ENCODE assay signal across 20 cellular contexts in the genomic region with DNA sequence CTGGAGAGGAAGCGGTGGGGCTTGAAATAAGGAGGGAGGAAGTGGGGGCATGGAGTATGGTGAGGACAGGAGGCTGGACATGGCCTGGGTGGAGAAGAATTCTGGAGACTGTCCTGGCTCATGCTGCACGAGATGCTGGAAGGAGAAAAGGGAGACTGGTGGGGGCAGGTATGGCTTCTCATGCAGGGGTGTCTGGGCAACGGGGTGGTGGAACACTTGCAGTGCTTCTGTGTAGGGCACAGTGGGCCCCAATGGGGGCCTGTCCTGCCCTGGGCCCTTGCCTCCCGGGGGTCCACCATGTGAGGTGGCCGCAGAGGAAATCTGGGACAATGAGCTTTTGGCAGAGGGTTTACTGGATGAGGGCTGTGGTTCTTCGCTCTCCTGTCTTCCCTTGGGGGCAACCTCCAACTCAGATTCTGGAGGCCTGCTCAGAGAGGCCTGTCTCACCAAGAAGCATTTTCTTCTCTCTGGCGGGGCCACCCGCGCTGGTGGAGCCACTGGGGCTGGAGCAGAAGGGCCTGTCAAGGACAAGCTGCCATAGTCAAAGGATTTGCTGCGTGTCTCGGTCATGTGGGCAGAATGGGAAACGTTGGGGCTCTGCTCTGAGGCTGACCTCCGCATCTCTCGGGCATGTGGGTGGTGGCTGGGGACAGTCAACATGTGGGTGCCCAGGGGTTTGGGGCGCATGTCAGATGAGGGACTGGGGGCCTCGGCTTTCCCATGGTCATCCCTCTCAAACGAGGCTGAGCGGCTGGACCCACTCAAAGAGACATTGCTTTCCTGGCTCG.
DNase-seq lines count a peak whose midpoint lies in the region; ATAC-seq and TF ChIP-seq lines count a peak whose summit lies in the region.
"Had no signal": no experiment of that assay in that cellular context is flagged by ENCODE, and none has a peak within 500 bp of the region (broad histone marks: within the 10 kb centered on the region; RNA-seq: fewer than 3 reads in every experiment).

No MANE protein-coding gene starts in this region.

- peaks cover 3% of the 10 kb centered on the region for H3K4me1 ChIP-seq in DND-41 (ENCODE audit: insufficient read depth, low read length)
- H3K4me1 ChIP-seq: psoas muscle had no signal

- H3K4me2 ChIP-seq in DND-41 (ENCODE audit: insufficient read depth, low read length): no peak overlapping the region
- H3K4me2 ChIP-seq: KMS-11 had no signal

- H3K4me3 ChIP-seq in DND-41 (ENCODE audit: low read depth in 1 of 2, low read length in 2 of 2): no peak overlapping the region
- H3K4me3 ChIP-seq: cardiac muscle cell, psoas muscle had no signal

- peaks cover 99% of the 10 kb centered on the region for H3K36me3 Mint-ChIP-seq in activated T-cell treated with anti-CD3 and anti-CD28 coated beads, Interleukin-2, amount 50 U/mL, for 24 hours (ENCODE audit: low read depth)
- H3K36me3 Mint-ChIP-seq in activated T-cell treated with anti-CD3 and anti-CD28 coated beads, Interleukin-2, amount 50 U/mL, for 4 hours (ENCODE audit: insufficient read depth): peaks cover 41% of the 10 kb centered on the region
- H3K36me3 Mint-ChIP-seq in activated naive CD8-positive, alpha-beta T cell treated with anti-CD3 and anti-CD28 coated beads for 36 hours: peaks cover 30% of the 10 kb centered on the region

- ATAC-seq in activated T-cell treated with anti-CD3 and anti-CD28 coated beads, Interleukin-2, amount 50 U/mL, for 4 hours: no peak
- ATAC-seq in DND-41 (ENCODE audit: insufficient read depth, low read depth): no peak
- ATAC-seq: PC-3, psoas muscle had no signal

- H3K79me2 ChIP-seq in DND-41 (ENCODE audit: insufficient read depth, low read length): peaks cover 100% of the 10 kb centered on the region

- H3K27me3 ChIP-seq in DND-41 (ENCODE audit: insufficient read depth, low read length, poor library complexity): no peaks in the 10 kb centered on the region
- H3K27me3 ChIP-seq: cardiac muscle cell had no signal

- H3K27ac Mint-ChIP-seq in activated T-cell treated with anti-CD3 and anti-CD28 coated beads, Interleukin-2, amount 50 U/mL, for 24 hours: peak overlapping the region; percentile 60
- no peak overlapping the region for H3K27ac Mint-ChIP-seq in activated naive CD8-positive, alpha-beta T cell treated with anti-CD3 and anti-CD28 coated beads for 36 hours
- H3K27ac Mint-ChIP-seq: H9 had no signal

- peak overlapping the region; percentile 61 for H3K27ac ChIP-seq in DND-41 (ENCODE audit: low read length)
- H3K27ac ChIP-seq: cardiac muscle cell, KMS-11, psoas muscle had no signal

- no peak overlapping the region for H3K9ac ChIP-seq in DND-41 (ENCODE audit: low read depth, low read length)
- H3K9ac ChIP-seq: KMS-11 had no signal

- H2AFZ ChIP-seq in DND-41 (ENCODE audit: low read depth, low read length): no peak overlapping the region

- intact Hi-C loops in posterior vena cava (cut with DNase I): no loop called here

- no peaks in the 10 kb centered on the region for H3K9me3 ChIP-seq in DND-41 (ENCODE audit: insufficient read depth, low read length, severe bottlenecking)
- H3K9me3 ChIP-seq: psoas muscle had no signal

- DNase-seq in activated T-cell treated with anti-CD3 and anti-CD28 coated beads, Interleukin-2, amount 50 U/mL, for 24 hours: no peak
- DNase-seq in activated T-cell treated with anti-CD3 and anti-CD28 coated beads, Interleukin-2, amount 50 U/mL, for 4 hours: no peak
- DNase-seq in DND-41: no peak
- no peak for DNase-seq in activated naive CD8-positive, alpha-beta T cell treated with anti-CD3 and anti-CD28 coated beads for 36 hours
- peak; percentile 62 for DNase-seq in posterior vena cava (ENCODE audit: low spot score)
- DNase-seq in activated CD4-positive, CD25-positive, alpha-beta regulatory T cell (lab: John Stamatoyannopoulos, UW): no peak
- DNase-seq in NCI-H774 (lab: John Stamatoyannopoulos, UW): no peak
- no peak for DNase-seq in COLO829 (ENCODE audit: low spot score)
- DNase-seq: activated gamma-delta T cell; anterior cingulate cortex; cortex of kidney; EL; H9; NCI-H510A; PC-3; psoas muscle; Right ventricle myocardium superior; stimulated activated CD8-positive, alpha-beta memory T cell treated with anti-CD3 and anti-CD28 coated beads, Interleukin-4, amount 100 ng/mL, for 48 hours had no signal

- peaks cover 91% of the 10 kb centered on the region for H4K20me1 ChIP-seq in DND-41 (ENCODE audit: insufficient read depth, low read length)

- H3K36me3 ChIP-seq in DND-41 (ENCODE audit: insufficient read depth, low read length): peaks cover 99% of the 10 kb centered on the region
- H3K36me3 ChIP-seq: cardiac muscle cell had no signal

- no peaks in the 10 kb centered on the region for H3K9me3 Mint-ChIP-seq in activated T-cell treated with anti-CD3 and anti-CD28 coated beads, Interleukin-2, amount 50 U/mL, for 24 hours
- H3K9me3 Mint-ChIP-seq in activated T-cell treated with anti-CD3 and anti-CD28 coated beads, Interleukin-2, amount 50 U/mL, for 4 hours: no peaks in the 10 kb centered on the region
- no peaks in the 10 kb centered on the region for H3K9me3 Mint-ChIP-seq in activated naive CD8-positive, alpha-beta T cell treated with anti-CD3 and anti-CD28 coated beads for 36 hours
- H3K9me3 Mint-ChIP-seq: H9 had no signal

- no peak overlapping the region for H3K4me3 Mint-ChIP-seq in activated T-cell treated with anti-CD3 and anti-CD28 coated beads, Interleukin-2, amount 50 U/mL, for 24 hours
- no peak overlapping the region for H3K4me3 Mint-ChIP-seq in activated T-cell treated with anti-CD3 and anti-CD28 coated beads, Interleukin-2, amount 50 U/mL, for 4 hours
- peak overlapping the region; percentile 33 for H3K4me3 Mint-ChIP-seq in activated naive CD8-positive, alpha-beta T cell treated with anti-CD3 and anti-CD28 coated beads for 36 hours
- H3K4me3 Mint-ChIP-seq: H9 had no signal

- TF ChIP-seq CTCF in DND-41 (IDR thresholded peaks at IDR 0.05; ENCODE audit: borderline replicate concordance, extremely low read depth, low read length, poor library complexity, severe bottlenecking): no peak

- peaks cover 38% of the 10 kb centered on the region for H3K4me1 Mint-ChIP-seq in activated T-cell treated with anti-CD3 and anti-CD28 coated beads, Interleukin-2, amount 50 U/mL, for 24 hours (ENCODE audit: low read depth)
- H3K4me1 Mint-ChIP-seq in activated T-cell treated with anti-CD3 and anti-CD28 coated beads, Interleukin-2, amount 50 U/mL, for 4 hours (ENCODE audit: low read depth): peaks cover 5% of the 10 kb centered on the region
- H3K4me1 Mint-ChIP-seq in activated naive CD8-positive, alpha-beta T cell treated with anti-CD3 and anti-CD28 coated beads for 36 hours: peaks cover 23% of the 10 kb centered on the region

- H3K27me3 Mint-ChIP-seq in activated T-cell treated with anti-CD3 and anti-CD28 coated beads, Interleukin-2, amount 50 U/mL, for 24 hours: no peaks in the 10 kb centered on the region
- H3K27me3 Mint-ChIP-seq in activated T-cell treated with anti-CD3 and anti-CD28 coated beads, Interleukin-2, amount 50 U/mL, for 4 hours (ENCODE audit: low read depth): no peaks in the 10 kb centered on the region
- no peaks in the 10 kb centered on the region for H3K27me3 Mint-ChIP-seq in activated naive CD8-positive, alpha-beta T cell treated with anti-CD3 and anti-CD28 coated beads for 36 hours
